ENCODE assay signal across 8 cellular contexts in the genomic region with DNA sequence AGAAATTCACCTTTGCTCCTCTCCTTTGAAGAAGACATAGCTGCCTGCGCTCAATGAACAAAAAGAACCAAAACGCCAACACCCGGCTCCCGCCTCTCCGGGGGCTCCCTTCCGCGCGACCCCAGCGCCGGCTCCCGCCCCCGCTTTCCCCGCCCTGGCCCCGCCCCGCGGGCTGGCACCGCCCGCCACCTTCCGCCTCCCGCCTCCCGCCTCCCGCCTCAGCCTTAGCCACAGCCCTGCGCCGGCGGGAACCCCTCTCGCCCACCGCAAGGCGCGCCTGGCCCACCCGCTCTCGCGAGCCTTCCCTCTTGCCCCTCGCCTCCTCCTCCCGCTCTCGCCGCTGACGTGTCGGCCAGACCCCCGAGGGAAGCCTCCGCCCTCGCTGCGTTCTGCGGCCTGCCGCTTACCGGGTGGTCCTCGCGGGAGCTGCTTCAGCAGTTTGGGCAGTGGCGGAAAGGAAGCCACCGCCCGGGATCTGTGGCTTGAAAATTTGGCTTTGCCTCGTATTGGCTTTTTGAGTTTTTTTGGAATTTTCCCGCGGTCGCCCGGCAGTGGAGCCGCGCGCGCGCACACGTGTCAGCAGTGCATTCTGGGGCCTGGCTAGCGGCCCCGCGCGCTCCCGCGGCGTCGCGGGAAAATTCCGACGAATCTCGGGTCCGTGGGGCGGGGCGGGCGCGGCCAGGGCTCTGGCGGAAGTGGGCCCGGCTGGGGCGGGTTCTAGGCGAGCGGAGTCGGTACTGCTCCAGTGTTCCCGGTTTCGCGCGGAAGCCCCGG. TPM values are rescaled to one million over a fixed set of nuclear protein-coding genes. Genes with fewer than 3 reads are reported as not detected.
DNase-seq lines count a peak whose midpoint lies in the region; ATAC-seq and TF ChIP-seq lines count a peak whose summit lies in the region.

A gene with protein sequence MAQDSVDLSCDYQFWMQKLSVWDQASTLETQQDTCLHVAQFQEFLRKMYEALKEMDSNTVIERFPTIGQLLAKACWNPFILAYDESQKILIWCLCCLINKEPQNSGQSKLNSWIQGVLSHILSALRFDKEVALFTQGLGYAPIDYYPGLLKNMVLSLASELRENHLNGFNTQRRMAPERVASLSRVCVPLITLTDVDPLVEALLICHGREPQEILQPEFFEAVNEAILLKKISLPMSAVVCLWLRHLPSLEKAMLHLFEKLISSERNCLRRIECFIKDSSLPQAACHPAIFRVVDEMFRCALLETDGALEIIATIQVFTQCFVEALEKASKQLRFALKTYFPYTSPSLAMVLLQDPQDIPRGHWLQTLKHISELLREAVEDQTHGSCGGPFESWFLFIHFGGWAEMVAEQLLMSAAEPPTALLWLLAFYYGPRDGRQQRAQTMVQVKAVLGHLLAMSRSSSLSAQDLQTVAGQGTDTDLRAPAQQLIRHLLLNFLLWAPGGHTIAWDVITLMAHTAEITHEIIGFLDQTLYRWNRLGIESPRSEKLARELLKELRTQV (minus strand): TSS at position 591 of the 774 bp plus-strand sequence. CDS start 68,418 bp downstream, outside the sequence.

- TF ChIP-seq CTCF in Peyer's patch (IDR thresholded peaks at IDR 0.05) (no peak), esophagus muscularis mucosa (IDR thresholded peaks at IDR 0.05) (no peak)

- peaks cover 8% of the 10 kb centered on the region for H3K4me1 Mint-ChIP-seq in activated T-cell treated with anti-CD3 and anti-CD28 coated beads, Interleukin-2, amount 50 U/mL, for 4 hours (ENCODE audit: low read depth)

- intact Hi-C loops in esophagus muscularis mucosa (cut with DNase I), result loop anchor here (1.0 kb wide), 1 partner anchor 194 kb away; no protein-coding TSS in a partner anchor

- H3K27ac ChIP-seq in Peyer's patch (peak within 1 kb of the TSS; percentile 83 to 96 (median 94)), esophagus muscularis mucosa (replicated peaks in 1 of 4) (peak within 1 kb of the TSS; percentile 95 to 99 (median 97)), muscle layer of duodenum (ENCODE audit: low read length) (peak within 1 kb of the TSS; percentile 73)

- H3K4me1 ChIP-seq in Peyer's patch (peaks cover 0 to 13% (median 0%) of the 10 kb centered on the region in 4 donors), esophagus muscularis mucosa (peaks cover 6 to 30% (median 19%) of the 10 kb centered on the region in 4 donors), muscle layer of duodenum (ENCODE audit: control insufficient read depth in 1 of 2, insufficient read depth in 2 of 2, low read length in 2 of 2) (peaks cover 0 to 10% of the 10 kb centered on the region in 2 donors)

- H3K27me3 ChIP-seq in Peyer's patch (no peaks in the 10 kb centered on the region), esophagus muscularis mucosa (no peaks in the 10 kb centered on the region), muscle layer of duodenum (ENCODE audit: low read depth, low read length) (no peaks in the 10 kb centered on the region)

- peak; percentile 32 for TF ChIP-seq EP300 in esophagus muscularis mucosa (IDR thresholded peaks at IDR 0.05)

- DNase-seq in DMS53 (lab: John Stamatoyannopoulos, UW) (peak; percentile 90), Peyer's patch (peak; percentile 81 to 96 (median 95)), esophagus muscularis mucosa (ENCODE audit: extremely low spot score) (peak; percentile 96)
- DNase-seq in Jurkat, Clone E6-1 (ENCODE audit: low read depth, low spot score), result peak; percentile 89
- peak; percentile 85 for DNase-seq in activated T-cell treated with anti-CD3 and anti-CD28 coated beads, Interleukin-2, amount 50 U/mL, for 4 hours
- DNase-seq in stimulated activated CD8-positive, alpha-beta memory T cell treated with anti-CD3 and anti-CD28 coated beads, Interleukin-7, amount 100 ng/mL, for 24 hours (ENCODE audit: low read depth), result peak; percentile 82

- peaks cover 2% of the 10 kb centered on the region for H3K36me3 Mint-ChIP-seq in activated T-cell treated with anti-CD3 and anti-CD28 coated beads, Interleukin-2, amount 50 U/mL, for 4 hours (ENCODE audit: insufficient read depth)

- TF ChIP-seq POLR2A in Peyer's patch (IDR thresholded peaks at IDR 0.05), result peak in 1 of 2 donors; percentile 29
- peak; percentile 21 for TF ChIP-seq POLR2A in esophagus muscularis mucosa (IDR thresholded peaks at IDR 0.05; ENCODE audit: low read depth)

- H3K9me3 ChIP-seq in Peyer's patch (no peaks in the 10 kb centered on the region), esophagus muscularis mucosa (no peaks in the 10 kb centered on the region), muscle layer of duodenum (ENCODE audit: control insufficient read depth in 1 of 2, low read length in 2 of 2) (no peaks in the 10 kb centered on the region)

- H3K9me3 Mint-ChIP-seq in activated T-cell treated with anti-CD3 and anti-CD28 coated beads, Interleukin-2, amount 50 U/mL, for 4 hours, result no peaks in the 10 kb centered on the region

- peak within 1 kb of the TSS; percentile 75 for H3K4me3 ChIP-seq in Jurkat, Clone E6-1 (ENCODE audit: low read length)
- peak within 1 kb of the TSS; percentile 80 to 98 (median 92) for H3K4me3 ChIP-seq in Peyer's patch
- H3K4me3 ChIP-seq in esophagus muscularis mucosa, result peak within 1 kb of the TSS; percentile 73 to 100 (median 96)
- peak within 1 kb of the TSS; percentile 75 to 91 for H3K4me3 ChIP-seq in muscle layer of duodenum (ENCODE audit: low read depth in 1 of 2, low read length in 2 of 2)

- H3K36me3 ChIP-seq in Peyer's patch (no peaks in the 10 kb centered on the region), esophagus muscularis mucosa (no peaks in the 10 kb centered on the region), muscle layer of duodenum (ENCODE audit: control insufficient read depth in 1 of 2, insufficient read depth in 2 of 2, low read length in 2 of 2) (no peaks in the 10 kb centered on the region)

- WGBS in esophagus muscularis mucosa, result no CpG with 5 or more reads among the region's 89 CpGs

- peak; percentile 71 for ATAC-seq in GM21576 (IDR thresholded peaks at IDR 0.05; ENCODE audit: unreplicated experiment)
- ATAC-seq in activated T-cell treated with anti-CD3 and anti-CD28 coated beads, Interleukin-2, amount 50 U/mL, for 4 hours, result peak; percentile 91 to 92

- H3K27me3 Mint-ChIP-seq in activated T-cell treated with anti-CD3 and anti-CD28 coated beads, Interleukin-2, amount 50 U/mL, for 4 hours (ENCODE audit: low read depth), result peaks cover 4% of the 10 kb centered on the region

- peak within 1 kb of the TSS; percentile 90 for H3K4me3 Mint-ChIP-seq in activated T-cell treated with anti-CD3 and anti-CD28 coated beads, Interleukin-2, amount 50 U/mL, for 4 hours

RNA-seq across cellular contexts. Expression of the gene that starts here (rescaled TPM):
- 7.9 TPM for polyA plus RNA-seq in Jurkat, Clone E6-1 (2012; ENCODE audit: insufficient read depth, insufficient read length)
- total RNA-seq in Peyer's patch (10 to 100 TPM; 13.8 to 32.2 (median 21.4) TPM), esophagus muscularis mucosa (1 to 10 TPM; 5.3 to 9.5 (median 6.8) TPM)
- 10 to 100 TPM; 14.6 to 15.3 (median 15.2) TPM for total RNA-seq in activated T-cell treated with anti-CD3 and anti-CD28 coated beads, Interleukin-2, amount 50 U/mL, for 4 hours

Comparison
In these comparisons a context has a peak if more than half of its experiments do, and no peak if none do; other contexts are left out.
1. Peak in every context shown above with its lines: DNase-seq, ATAC-seq, H3K4me3 ChIP-seq and H3K27ac ChIP-seq.